13 cellular contexts compared by ENCODE assay signal in the genomic region with DNA sequence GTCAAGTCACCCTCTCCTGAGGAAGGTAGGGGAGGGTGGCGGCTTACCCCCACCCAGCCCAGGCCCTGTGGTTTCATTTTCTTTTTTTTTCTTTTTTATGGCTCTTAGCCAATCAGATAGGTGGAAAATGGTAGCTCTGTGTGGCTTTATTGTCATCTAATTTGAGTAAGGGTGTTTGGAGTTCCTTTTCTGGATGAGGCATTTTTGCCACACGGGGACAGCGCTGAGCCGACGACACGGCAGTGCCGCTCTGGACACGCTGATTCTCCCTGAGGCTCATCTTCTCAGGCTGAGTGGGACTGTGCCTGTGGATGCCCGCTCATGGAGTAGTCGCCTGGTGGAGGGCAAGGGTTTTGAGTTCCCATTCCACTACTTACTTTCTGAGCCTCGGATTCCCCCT. TPM values are rescaled to one million over a fixed set of nuclear protein-coding genes. Genes with fewer than 3 reads are reported as not detected.
DNase-seq lines count a peak whose midpoint lies in the region; ATAC-seq and TF ChIP-seq lines count a peak whose summit lies in the region.
"Had no signal": no experiment of that assay in that cellular context is flagged by ENCODE, and none has a peak within 500 bp of the region (broad histone marks: within the 10 kb centered on the region; RNA-seq: fewer than 3 reads in every experiment).

No MANE protein-coding gene starts in this region.

- H3K27ac ChIP-seq in H9 (ENCODE audit: insufficient read length, low read depth, low read length) (no peak overlapping the region), WERI-Rb-1 (no peak overlapping the region), mesendoderm (ENCODE audit: low read depth, low read length) (no peak overlapping the region), Karpas-422 (ENCODE audit: low read length) (no peak overlapping the region)
- H3K27ac ChIP-seq: colonic mucosa, KMS-11, neutrophil, SK-N-MC had no signal

- H3T11ph ChIP-seq in H9 (ENCODE audit: low read length) = no peak overlapping the region

- TF ChIP-seq CTCF in H9 (conservative IDR thresholded peaks at IDR 0.05) (peak; percentile 41), WERI-Rb-1 (IDR thresholded peaks at IDR 0.05; ENCODE audit: low read depth, low read length) (peak; percentile 47), GM20000 (IDR thresholded peaks at IDR 0.05; ENCODE audit: extremely low read depth, missing control alignments) (no peak)

- no peaks in the 10 kb centered on the region for H3K36me3 ChIP-seq in WERI-Rb-1
- no peaks in the 10 kb centered on the region for H3K36me3 ChIP-seq in mesendoderm (ENCODE audit: control insufficient read depth, insufficient read depth, low read length)
- no peaks in the 10 kb centered on the region for H3K36me3 ChIP-seq in Karpas-422 (ENCODE audit: insufficient read depth, low read length)
- H3K36me3 ChIP-seq: colonic mucosa, neutrophil had no signal

- H3K4ac ChIP-seq in H9 (ENCODE audit: low read depth, low read length) (no peak overlapping the region), mesendoderm (ENCODE audit: low read depth, low read length) (no peak overlapping the region)

- H3K4me1 ChIP-seq in H9 (ENCODE audit: insufficient read depth, low read length) = no peaks in the 10 kb centered on the region
- H3K4me1 ChIP-seq in mesendoderm (ENCODE audit: control insufficient read depth, low read depth, low read length) = peaks cover 6% of the 10 kb centered on the region
- no peaks in the 10 kb centered on the region for H3K4me1 ChIP-seq in Karpas-422 (ENCODE audit: low read length)
- H3K4me1 ChIP-seq: colonic mucosa had no signal

- no peak overlapping the region for H2BK12ac ChIP-seq in H9 (ENCODE audit: insufficient read length, low read depth, low read length)

- no peaks in the 10 kb centered on the region for H3K9me3 ChIP-seq in H9 (ENCODE audit: control insufficient read depth, low read depth, low read length)
- H3K9me3 ChIP-seq in WERI-Rb-1 (ENCODE audit: severe bottlenecking) = no peaks in the 10 kb centered on the region
- no peaks in the 10 kb centered on the region for H3K9me3 ChIP-seq in Karpas-422 (ENCODE audit: low read length)
- H3K9me3 ChIP-seq: colonic mucosa, neutrophil had no signal

- H3K27me3 Mint-ChIP-seq in H9 (ENCODE audit: low read depth) = peaks cover 15% of the 10 kb centered on the region

- no peak overlapping the region for H3K27ac Mint-ChIP-seq in H9

- no peaks in the 10 kb centered on the region for H3K9me3 Mint-ChIP-seq in H9

- H2BK5ac ChIP-seq in H9 (ENCODE audit: insufficient read length, low read length) = no peak overlapping the region
- no peak overlapping the region for H2BK5ac ChIP-seq in mesendoderm (ENCODE audit: low read length)

- H3K18ac ChIP-seq in H9 (ENCODE audit: insufficient read length, low read depth, low read length) (no peak overlapping the region), mesendoderm (ENCODE audit: low read length) (no peak overlapping the region)

- WGBS in H9 (ENCODE audit: extremely low coverage, insufficient read length, low lambda C conversion rate) = no CpG with 5 or more reads among the region's 11 CpGs
- WGBS in mesendoderm (ENCODE audit: extremely low coverage, insufficient coverage, low lambda C conversion rate) = no CpG with 5 or more reads among the region's 11 CpGs

- H2BK20ac ChIP-seq in H9 (ENCODE audit: low read depth, low read length, poor library complexity, severe bottlenecking) = no peak overlapping the region

- H3K4me2 ChIP-seq in H9 (ENCODE audit: insufficient read depth, insufficient read length, low read length) (no peak overlapping the region), mesendoderm (ENCODE audit: low read length) (no peak overlapping the region), Karpas-422 (ENCODE audit: low read depth, low read length, poor library complexity, severe bottlenecking) (no peak overlapping the region)
- H3K4me2 ChIP-seq: KMS-11 had no signal

- H4K91ac ChIP-seq in H9 (ENCODE audit: insufficient read length, low read depth, low read length) = no peak overlapping the region

- H4K8ac ChIP-seq in H9 (replicated peaks; ENCODE audit: insufficient read length, low read depth, low read length) (no peak overlapping the region), mesendoderm (ENCODE audit: low read depth, low read length) (no peak overlapping the region)

- H2BK120ac ChIP-seq in H9 (ENCODE audit: low read depth, low read length, poor library complexity, severe bottlenecking) = no peak overlapping the region
- no peak overlapping the region for H2BK120ac ChIP-seq in mesendoderm (ENCODE audit: low read depth, low read length)

- H4K20me1 ChIP-seq in H9 (ENCODE audit: control insufficient read depth, insufficient read depth, insufficient read length) = no peaks in the 10 kb centered on the region
- H4K20me1 ChIP-seq in Karpas-422 (ENCODE audit: insufficient read depth, low read depth, low read length) = no peaks in the 10 kb centered on the region

- H3K4me1 Mint-ChIP-seq in H9 = peaks cover 4 to 24% of the 10 kb centered on the region in 2 experiments

- H3K79me2 ChIP-seq in H9 (ENCODE audit: insufficient read depth, low read length) (no peaks in the 10 kb centered on the region), mesendoderm (ENCODE audit: control insufficient read depth, insufficient read depth, low read length) (no peaks in the 10 kb centered on the region), Karpas-422 (ENCODE audit: low read length) (no peaks in the 10 kb centered on the region)

- no peak overlapping the region for H3K23ac ChIP-seq in H9 (ENCODE audit: insufficient read length, low read depth, low read length)
- no peak overlapping the region for H3K23ac ChIP-seq in mesendoderm (ENCODE audit: low read length)

- no peak for ATAC-seq in GM18858 (IDR thresholded peaks at IDR 0.05; ENCODE audit: unreplicated experiment)

- no peak overlapping the region for H3K4me3 Mint-ChIP-seq in H9

- H2AK5ac ChIP-seq in H9 (ENCODE audit: insufficient read length, low read length) (no peak overlapping the region), mesendoderm (ENCODE audit: low read length) (no peak overlapping the region)

- DNase-seq in AG20443 (ENCODE audit: low spot score) = peak; percentile 44
- no peak for DNase-seq in H9
- DNase-seq in WERI-Rb-1 = no peak
- DNase-seq in mesendoderm = peak; percentile 37
- no peak for DNase-seq in Karpas-422
- no peak for DNase-seq in activated effector memory CD4-positive, alpha-beta T cell treated with Interleukin-2 at 50 U/mL for 16 hours
- DNase-seq in GM20000 (ENCODE audit: low spot score) = no peak
- DNase-seq: colonic mucosa, GDM1 had no signal

- no peak overlapping the region for H2AFZ ChIP-seq in H9 (ENCODE audit: low read length)
- no peak overlapping the region for H2AFZ ChIP-seq in Karpas-422 (ENCODE audit: low read length)

- H3K9me2 ChIP-seq in Karpas-422 (replicated peaks; ENCODE audit: insufficient read depth, low read length) = no peaks in the 10 kb centered on the region

- H3K27me3 ChIP-seq in H9 (ENCODE audit: insufficient read depth, low read length) (no peaks in the 10 kb centered on the region), WERI-Rb-1 (ENCODE audit: insufficient read depth, low read depth, severe bottlenecking) (no peaks in the 10 kb centered on the region), mesendoderm (ENCODE audit: insufficient read depth, low read length, poor library complexity) (no peaks in the 10 kb centered on the region), Karpas-422 (ENCODE audit: low read length) (no peaks in the 10 kb centered on the region)
- H3K27me3 ChIP-seq: colonic mucosa had no signal

- no peak overlapping the region for H3K4me3 ChIP-seq in WERI-Rb-1 (ENCODE audit: low read depth, low read length)
- no peak overlapping the region for H3K4me3 ChIP-seq in mesendoderm (ENCODE audit: low read length)
- no peak overlapping the region for H3K4me3 ChIP-seq in Karpas-422 (ENCODE audit: low read length)
- H3K4me3 ChIP-seq: colonic mucosa, SK-N-MC had no signal

- no peak overlapping the region for H3K14ac ChIP-seq in H9 (ENCODE audit: insufficient read depth, low read length)

- no peaks in the 10 kb centered on the region for H3K23me2 ChIP-seq in H9 (ENCODE audit: insufficient read length, low read depth, low read length, poor library complexity, severe bottlenecking)

- no peak overlapping the region for H2BK15ac ChIP-seq in H9 (ENCODE audit: low read depth, low read length)
- no peak overlapping the region for H2BK15ac ChIP-seq in mesendoderm (replicated peaks; ENCODE audit: low read depth)

- H3K9ac ChIP-seq in H9 (ENCODE audit: extremely low read depth, insufficient read length, low read length) (no peak overlapping the region), mesendoderm (ENCODE audit: low read length) (no peak overlapping the region), Karpas-422 (ENCODE audit: low read length) (no peak overlapping the region)
- H3K9ac ChIP-seq: KMS-11 had no signal

- no peak overlapping the region for H4K5ac ChIP-seq in H9 (ENCODE audit: insufficient read length, low read depth, low read length)
- H4K5ac ChIP-seq in mesendoderm (ENCODE audit: low read length) = no peak overlapping the region

- no peaks in the 10 kb centered on the region for H3K36me3 Mint-ChIP-seq in H9 (ENCODE audit: insufficient read depth in 1 of 3, low read depth in 3 of 3)

- no peak overlapping the region for H3K56ac ChIP-seq in H9 (ENCODE audit: insufficient read length, low read depth, low read length)
- no peak overlapping the region for H3K56ac ChIP-seq in mesendoderm (ENCODE audit: low read length)

- H3K79me1 ChIP-seq in H9 (ENCODE audit: insufficient read depth, low read depth, low read length, poor library complexity, severe bottlenecking) = no peaks in the 10 kb centered on the region
- H3K79me1 ChIP-seq in mesendoderm (ENCODE audit: low read length) = no peaks in the 10 kb centered on the region

RNA-seq across cellular contexts. Expression of gene ANGPT4, which starts 37.6 kb away (rescaled TPM):
- 0.07 and 0.11 TPM in 2 replicates for total RNA-seq in H9 (2021)
- 0.18 TPM for polyA plus RNA-seq in mesendoderm (2013, experiment 1 of 2)
- polyA plus RNA-seq in mesendoderm (2013, experiment 2 of 2) = 0.22 TPM
- not detected in 2 replicates for total RNA-seq in Karpas-422 (2014; rRNA removed; shearing (Covaris generic); ENCODE audit: low replicate concordance)

RNA-seq across cellular contexts. Expression of gene RSPO4, which starts 48.4 kb away (rescaled TPM):
- total RNA-seq in H9 (2021) = 5.0 and 6.7 TPM in 2 replicates
- polyA plus RNA-seq in mesendoderm (2013, experiment 1 of 2) = 2.8 TPM
- 2.7 TPM for polyA plus RNA-seq in mesendoderm (2013, experiment 2 of 2)
- not detected in 2 replicates for total RNA-seq in Karpas-422 (2014; rRNA removed; shearing (Covaris generic); ENCODE audit: low replicate concordance)

Comparison
In these comparisons a context has a peak if more than half of its experiments do, and no peak if none do; other contexts are left out.
1. DNase-seq: peak in AG20443 (single experiment) and mesendoderm (single experiment); none in H9 (single experiment), WERI-Rb-1 (single experiment), Karpas-422 (single experiment), activated effector memory CD4-positive, alpha-beta T cell treated with Interleukin-2 at 50 U/mL for 16 hours (single experiment) and GM20000 (single experiment).